Comparison of ENCODE assay signal across 1 cellular context in the genomic region with DNA sequence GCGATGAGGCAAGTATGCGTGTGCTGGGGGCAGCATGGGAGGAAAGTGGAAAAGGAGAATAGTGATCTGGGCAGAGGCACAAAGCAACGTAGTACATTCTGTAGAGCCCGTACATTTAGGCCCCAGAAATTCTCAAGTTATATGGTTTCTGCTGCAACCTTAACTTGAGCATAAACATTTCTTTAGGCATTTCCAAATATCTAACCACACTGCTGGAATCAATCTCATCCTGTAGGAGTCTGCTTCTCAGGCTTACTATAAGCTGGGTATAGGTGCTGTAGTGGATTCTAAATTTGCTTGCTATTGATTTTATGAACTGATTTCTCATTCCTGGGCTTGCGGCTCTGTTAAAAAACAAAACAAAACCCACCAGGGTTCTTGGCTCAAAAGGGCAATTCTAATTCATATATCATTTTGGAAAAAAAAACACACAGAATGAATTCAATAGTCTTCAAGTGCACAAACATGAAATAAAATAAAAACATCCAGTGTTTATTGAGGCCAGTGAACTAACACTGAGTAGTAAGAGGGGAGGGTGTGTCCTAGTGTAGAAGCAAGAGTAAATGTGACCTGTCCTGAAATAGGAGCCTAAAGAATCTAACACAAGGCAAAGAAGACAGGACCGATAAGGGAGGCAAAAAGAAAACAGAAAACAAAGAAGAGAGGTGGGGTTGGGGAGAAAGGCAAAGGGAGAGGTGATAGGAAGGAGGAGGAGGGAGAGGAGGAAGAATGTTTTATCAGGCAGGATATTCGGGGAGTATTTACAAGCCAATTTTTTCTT.
TF ChIP-seq lines count a peak whose summit lies in the region.

No MANE protein-coding gene starts in this region.

TF ChIP-seq in HepG2, 621 proteins besides CTCF, POLR2A, EP300 and RAD21 (continued from another document):
- TF ChIP-seq, protein P1, sequence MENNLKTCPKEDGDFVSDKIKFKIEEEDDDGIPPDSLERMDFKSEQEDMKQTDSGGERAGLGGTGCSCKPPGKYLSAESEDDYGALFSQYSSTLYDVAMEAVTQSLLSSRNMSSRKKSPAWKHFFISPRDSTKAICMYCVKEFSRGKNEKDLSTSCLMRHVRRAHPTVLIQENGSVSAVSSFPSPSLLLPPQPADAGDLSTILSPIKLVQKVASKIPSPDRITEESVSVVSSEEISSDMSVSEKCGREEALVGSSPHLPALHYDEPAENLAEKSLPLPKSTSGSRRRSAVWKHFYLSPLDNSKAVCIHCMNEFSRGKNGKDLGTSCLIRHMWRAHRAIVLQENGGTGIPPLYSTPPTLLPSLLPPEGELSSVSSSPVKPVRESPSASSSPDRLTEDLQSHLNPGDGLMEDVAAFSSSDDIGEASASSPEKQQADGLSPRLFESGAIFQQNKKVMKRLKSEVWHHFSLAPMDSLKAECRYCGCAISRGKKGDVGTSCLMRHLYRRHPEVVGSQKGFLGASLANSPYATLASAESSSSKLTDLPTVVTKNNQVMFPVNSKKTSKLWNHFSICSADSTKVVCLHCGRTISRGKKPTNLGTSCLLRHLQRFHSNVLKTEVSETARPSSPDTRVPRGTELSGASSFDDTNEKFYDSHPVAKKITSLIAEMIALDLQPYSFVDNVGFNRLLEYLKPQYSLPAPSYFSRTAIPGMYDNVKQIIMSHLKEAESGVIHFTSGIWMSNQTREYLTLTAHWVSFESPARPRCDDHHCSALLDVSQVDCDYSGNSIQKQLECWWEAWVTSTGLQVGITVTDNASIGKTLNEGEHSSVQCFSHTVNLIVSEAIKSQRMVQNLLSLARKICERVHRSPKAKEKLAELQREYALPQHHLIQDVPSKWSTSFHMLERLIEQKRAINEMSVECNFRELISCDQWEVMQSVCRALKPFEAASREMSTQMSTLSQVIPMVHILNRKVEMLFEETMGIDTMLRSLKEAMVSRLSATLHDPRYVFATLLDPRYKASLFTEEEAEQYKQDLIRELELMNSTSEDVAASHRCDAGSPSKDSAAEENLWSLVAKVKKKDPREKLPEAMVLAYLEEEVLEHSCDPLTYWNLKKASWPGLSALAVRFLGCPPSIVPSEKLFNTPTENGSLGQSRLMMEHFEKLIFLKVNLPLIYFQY (CRISPR knock-in tag; IDR thresholded peaks at IDR 0.05; ENCODE audit: borderline replicate concordance), result no peak
- no peak for TF ChIP-seq ATF7-NPFF (CRISPR knock-in tag; IDR thresholded peaks at IDR 0.05; ENCODE audit: low read depth)
- TF ChIP-seq ZNF329 (CRISPR knock-in tag; IDR thresholded peaks at IDR 0.05; ENCODE audit: low read depth), result no peak
